In the genomic region with DNA sequence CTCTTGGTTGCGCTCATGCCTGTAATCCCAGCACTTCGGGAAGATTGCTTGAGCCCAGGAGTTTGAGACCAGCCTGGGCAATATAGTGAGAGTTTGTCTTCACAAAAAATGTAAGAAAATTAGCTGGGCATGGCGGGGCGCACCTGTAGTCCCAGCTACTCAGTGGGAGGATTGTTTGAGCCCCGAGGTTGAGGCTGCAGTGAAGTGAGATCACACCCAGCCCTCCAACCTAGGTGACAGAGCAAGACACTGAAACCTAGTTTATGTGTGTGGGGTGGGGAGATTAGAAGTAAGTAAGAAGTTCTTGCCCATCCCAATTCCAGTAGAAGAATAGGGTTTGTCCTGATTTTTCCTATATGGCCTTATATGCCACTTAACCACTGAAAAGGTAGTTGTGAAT, we compare ENCODE assay signal across 8 cellular contexts. TPM values are rescaled to one million over a fixed set of nuclear protein-coding genes. Genes with fewer than 3 reads are reported as not detected.
DNase-seq lines count a peak whose midpoint lies in the region; ATAC-seq and TF ChIP-seq lines count a peak whose summit lies in the region.

No MANE protein-coding gene starts in this region.

- no peak for ATAC-seq in right cardiac atrium
- no peak for ATAC-seq in Right ventricle myocardium superior (ENCODE audit: poor library complexity)
- peak; percentile 21 for ATAC-seq in activated naive CD8-positive, alpha-beta T cell treated with anti-CD3 and anti-CD28 coated beads, Interleukin-2, amount 50 U/mL, for 24 hours
- ATAC-seq in lower lobe of right lung, result no peak
- ATAC-seq in GM18517 (IDR thresholded peaks at IDR 0.05; ENCODE audit: unreplicated experiment), result no peak
- no peak for ATAC-seq in HG03025 (IDR thresholded peaks at IDR 0.05; ENCODE audit: low FRiP score, unreplicated experiment)

- peaks cover 55% of the 10 kb centered on the region for H3K36me3 ChIP-seq in lower lobe of right lung
- peaks cover 9% of the 10 kb centered on the region for H3K36me3 ChIP-seq in urinary bladder (ENCODE audit: insufficient read depth)

- H3K27ac Mint-ChIP-seq in activated naive CD8-positive, alpha-beta T cell treated with anti-CD3 and anti-CD28 coated beads, Interleukin-2, amount 50 U/mL, for 24 hours, result peak overlapping the region; percentile 99

- no peak for DNase-seq in right cardiac atrium
- DNase-seq in Right ventricle myocardium superior, result no peak
- DNase-seq in activated naive CD8-positive, alpha-beta T cell treated with anti-CD3 and anti-CD28 coated beads, Interleukin-2, amount 50 U/mL, for 24 hours, result peak; percentile 14
- DNase-seq in lower lobe of right lung, result no peak
- DNase-seq in GM19238 (ENCODE audit: insufficient read length, low spot score), result no peak

- peaks cover 70% of the 10 kb centered on the region for H3K36me3 Mint-ChIP-seq in activated naive CD8-positive, alpha-beta T cell treated with anti-CD3 and anti-CD28 coated beads, Interleukin-2, amount 50 U/mL, for 24 hours (ENCODE audit: low read depth)

- peak overlapping the region; percentile 99 for H3K4me3 Mint-ChIP-seq in activated naive CD8-positive, alpha-beta T cell treated with anti-CD3 and anti-CD28 coated beads, Interleukin-2, amount 50 U/mL, for 24 hours

- no peaks in the 10 kb centered on the region for H3K9me3 Mint-ChIP-seq in activated naive CD8-positive, alpha-beta T cell treated with anti-CD3 and anti-CD28 coated beads, Interleukin-2, amount 50 U/mL, for 24 hours

- H3K4me1 Mint-ChIP-seq in activated naive CD8-positive, alpha-beta T cell treated with anti-CD3 and anti-CD28 coated beads, Interleukin-2, amount 50 U/mL, for 24 hours, result peaks cover 61% of the 10 kb centered on the region

- H3K27me3 ChIP-seq in right cardiac atrium (ENCODE audit: control insufficient read depth, insufficient read depth) (no peaks in the 10 kb centered on the region), lower lobe of right lung (ENCODE audit: low read depth) (no peaks in the 10 kb centered on the region)

- H3K9me3 ChIP-seq in right cardiac atrium (ENCODE audit: control insufficient read depth, low read length) (no peaks in the 10 kb centered on the region), lower lobe of right lung (no peaks in the 10 kb centered on the region)

- H3K27me3 Mint-ChIP-seq in activated naive CD8-positive, alpha-beta T cell treated with anti-CD3 and anti-CD28 coated beads, Interleukin-2, amount 50 U/mL, for 24 hours, result peaks cover 3% of the 10 kb centered on the region

- 72% methylated on average over 5 of the region's 5 CpGs for WGBS in right cardiac atrium
- WGBS in urinary bladder, result 68% methylated on average over 5 of the region's 5 CpGs

- peaks cover 4% of the 10 kb centered on the region for H3K4me1 ChIP-seq in right cardiac atrium (ENCODE audit: control insufficient read depth, insufficient read depth, low read length)
- peaks cover 50% of the 10 kb centered on the region for H3K4me1 ChIP-seq in lower lobe of right lung
- no peaks in the 10 kb centered on the region for H3K4me1 ChIP-seq in urinary bladder (ENCODE audit: insufficient read depth)

- intact Hi-C loops in right cardiac atrium (cut with DNase I) (no loop called here), Right ventricle myocardium superior (cut with DNase I) (no loop called here), lower lobe of right lung (cut with DNase I) (no loop called here)

- no peak overlapping the region for H3K27ac ChIP-seq in right cardiac atrium (ENCODE audit: low read length)
- peak overlapping the region; percentile 93 for H3K27ac ChIP-seq in lower lobe of right lung
- H3K27ac ChIP-seq in urinary bladder (ENCODE audit: low read depth), result no peak overlapping the region

- peak overlapping the region; percentile 59 for H3K4me3 ChIP-seq in right cardiac atrium (ENCODE audit: low read length)
- peak overlapping the region; percentile 88 for H3K4me3 ChIP-seq in lower lobe of right lung
- H3K4me3 ChIP-seq in urinary bladder (ENCODE audit: low read depth, low read length), result peak overlapping the region; percentile 92

- TF ChIP-seq CTCF in lower lobe of right lung (IDR thresholded peaks at IDR 0.05), result no peak

RNA-seq across cellular contexts. Expression of a gene that starts 2.0 kb away (rescaled TPM):
- total RNA-seq in right cardiac atrium (100 to 1,000 TPM; 670 to 740 (median 678) TPM), Right ventricle myocardium superior (543 TPM), lower lobe of right lung (713 TPM), urinary bladder (1,628 TPM)
- polyA plus RNA-seq in right cardiac atrium (1,138 TPM), urinary bladder (1,942 TPM)

RNA-seq across cellular contexts. Expression of a gene that starts 48.9 kb away (rescaled TPM):
- total RNA-seq in right cardiac atrium, result 10 to 100 TPM; 42.9 to 58.1 (median 48.6) TPM
- 5.9 TPM for polyA plus RNA-seq in right cardiac atrium
- 18.9 TPM for total RNA-seq in Right ventricle myocardium superior
- total RNA-seq in lower lobe of right lung, result 48.5 TPM
- total RNA-seq in urinary bladder, result 104 TPM
- polyA plus RNA-seq in urinary bladder, result 8.2 TPM
